ENCODE assay signal across 1 cellular context in the genomic region with DNA sequence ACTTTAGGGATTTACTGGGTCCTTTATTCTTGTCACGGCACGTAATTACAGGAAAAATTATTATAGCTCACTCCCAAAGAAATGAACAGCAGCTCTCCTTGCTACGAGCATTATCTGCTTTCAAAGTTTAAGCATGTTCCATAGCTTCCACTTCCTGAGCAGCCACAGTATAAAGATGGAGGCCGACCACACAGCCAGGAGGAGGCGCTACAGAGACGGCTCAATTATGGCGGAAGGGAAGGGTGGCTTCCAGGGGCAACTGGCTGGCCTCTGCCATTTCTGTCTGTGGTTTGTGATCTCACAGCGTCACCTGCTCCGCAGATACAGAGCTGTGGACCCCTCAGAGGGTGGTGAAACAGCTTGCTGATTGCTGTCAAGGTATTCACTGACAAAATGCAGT.
TF ChIP-seq lines count a peak whose summit lies in the region.

No MANE protein-coding gene starts in this region.

TF ChIP-seq in GM23338, 12 proteins besides CTCF, POLR2A, EP300 and RAD21 (continued from another document):
- TF ChIP-seq, protein P1, sequence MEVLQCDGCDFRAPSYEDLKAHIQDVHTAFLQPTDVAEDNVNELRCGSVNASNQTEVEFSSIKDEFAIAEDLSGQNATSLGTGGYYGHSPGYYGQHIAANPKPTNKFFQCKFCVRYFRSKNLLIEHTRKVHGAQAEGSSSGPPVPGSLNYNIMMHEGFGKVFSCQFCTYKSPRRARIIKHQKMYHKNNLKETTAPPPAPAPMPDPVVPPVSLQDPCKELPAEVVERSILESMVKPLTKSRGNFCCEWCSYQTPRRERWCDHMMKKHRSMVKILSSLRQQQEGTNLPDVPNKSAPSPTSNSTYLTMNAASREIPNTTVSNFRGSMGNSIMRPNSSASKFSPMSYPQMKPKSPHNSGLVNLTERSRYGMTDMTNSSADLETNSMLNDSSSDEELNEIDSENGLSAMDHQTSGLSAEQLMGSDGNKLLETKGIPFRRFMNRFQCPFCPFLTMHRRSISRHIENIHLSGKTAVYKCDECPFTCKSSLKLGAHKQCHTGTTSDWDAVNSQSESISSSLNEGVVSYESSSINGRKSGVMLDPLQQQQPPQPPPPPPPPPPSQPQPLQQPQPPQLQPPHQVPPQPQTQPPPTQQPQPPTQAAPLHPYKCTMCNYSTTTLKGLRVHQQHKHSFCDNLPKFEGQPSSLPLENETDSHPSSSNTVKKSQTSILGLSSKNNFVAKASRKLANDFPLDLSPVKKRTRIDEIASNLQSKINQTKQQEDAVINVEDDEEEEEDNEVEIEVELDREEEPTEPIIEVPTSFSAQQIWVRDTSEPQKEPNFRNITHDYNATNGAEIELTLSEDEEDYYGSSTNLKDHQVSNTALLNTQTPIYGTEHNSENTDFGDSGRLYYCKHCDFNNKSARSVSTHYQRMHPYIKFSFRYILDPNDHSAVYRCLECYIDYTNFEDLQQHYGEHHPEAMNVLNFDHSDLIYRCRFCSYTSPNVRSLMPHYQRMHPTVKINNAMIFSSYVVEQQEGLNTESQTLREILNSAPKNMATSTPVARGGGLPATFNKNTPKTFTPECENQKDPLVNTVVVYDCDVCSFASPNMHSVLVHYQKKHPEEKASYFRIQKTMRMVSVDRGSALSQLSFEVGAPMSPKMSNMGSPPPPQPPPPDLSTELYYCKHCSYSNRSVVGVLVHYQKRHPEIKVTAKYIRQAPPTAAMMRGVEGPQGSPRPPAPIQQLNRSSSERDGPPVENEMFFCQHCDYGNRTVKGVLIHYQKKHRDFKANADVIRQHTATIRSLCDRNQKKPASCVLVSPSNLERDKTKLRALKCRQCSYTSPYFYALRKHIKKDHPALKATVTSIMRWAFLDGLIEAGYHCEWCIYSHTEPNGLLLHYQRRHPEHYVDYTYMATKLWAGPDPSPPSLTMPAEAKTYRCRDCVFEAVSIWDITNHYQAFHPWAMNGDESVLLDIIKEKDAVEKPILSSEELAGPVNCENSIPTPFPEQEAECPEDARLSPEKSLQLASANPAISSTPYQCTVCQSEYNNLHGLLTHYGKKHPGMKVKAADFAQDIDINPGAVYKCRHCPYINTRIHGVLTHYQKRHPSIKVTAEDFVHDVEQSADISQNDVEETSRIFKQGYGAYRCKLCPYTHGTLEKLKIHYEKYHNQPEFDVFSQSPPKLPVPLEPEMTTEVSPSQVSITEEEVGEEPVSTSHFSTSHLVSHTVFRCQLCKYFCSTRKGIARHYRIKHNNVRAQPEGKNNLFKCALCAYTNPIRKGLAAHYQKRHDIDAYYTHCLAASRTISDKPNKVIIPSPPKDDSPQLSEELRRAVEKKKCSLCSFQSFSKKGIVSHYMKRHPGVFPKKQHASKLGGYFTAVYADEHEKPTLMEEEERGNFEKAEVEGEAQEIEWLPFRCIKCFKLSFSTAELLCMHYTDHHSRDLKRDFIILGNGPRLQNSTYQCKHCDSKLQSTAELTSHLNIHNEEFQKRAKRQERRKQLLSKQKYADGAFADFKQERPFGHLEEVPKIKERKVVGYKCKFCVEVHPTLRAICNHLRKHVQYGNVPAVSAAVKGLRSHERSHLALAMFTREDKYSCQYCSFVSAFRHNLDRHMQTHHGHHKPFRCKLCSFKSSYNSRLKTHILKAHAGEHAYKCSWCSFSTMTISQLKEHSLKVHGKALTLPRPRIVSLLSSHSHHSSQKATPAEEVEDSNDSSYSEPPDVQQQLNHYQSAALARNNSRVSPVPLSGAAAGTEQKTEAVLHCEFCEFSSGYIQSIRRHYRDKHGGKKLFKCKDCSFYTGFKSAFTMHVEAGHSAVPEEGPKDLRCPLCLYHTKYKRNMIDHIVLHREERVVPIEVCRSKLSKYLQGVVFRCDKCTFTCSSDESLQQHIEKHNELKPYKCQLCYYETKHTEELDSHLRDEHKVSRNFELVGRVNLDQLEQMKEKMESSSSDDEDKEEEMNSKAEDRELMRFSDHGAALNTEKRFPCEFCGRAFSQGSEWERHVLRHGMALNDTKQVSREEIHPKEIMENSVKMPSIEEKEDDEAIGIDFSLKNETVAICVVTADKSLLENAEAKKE (CRISPR knock-in tag; IDR thresholded peaks at IDR 0.05) = no peak
- TF ChIP-seq EZH2 (IDR thresholded peaks at IDR 0.05; ENCODE audit: low read depth, unreplicated experiment) (no peak), CREB1 (CRISPR knock-in tag; IDR thresholded peaks at IDR 0.05; ENCODE audit: low read depth) (no peak)
- TF ChIP-seq, protein P2, sequence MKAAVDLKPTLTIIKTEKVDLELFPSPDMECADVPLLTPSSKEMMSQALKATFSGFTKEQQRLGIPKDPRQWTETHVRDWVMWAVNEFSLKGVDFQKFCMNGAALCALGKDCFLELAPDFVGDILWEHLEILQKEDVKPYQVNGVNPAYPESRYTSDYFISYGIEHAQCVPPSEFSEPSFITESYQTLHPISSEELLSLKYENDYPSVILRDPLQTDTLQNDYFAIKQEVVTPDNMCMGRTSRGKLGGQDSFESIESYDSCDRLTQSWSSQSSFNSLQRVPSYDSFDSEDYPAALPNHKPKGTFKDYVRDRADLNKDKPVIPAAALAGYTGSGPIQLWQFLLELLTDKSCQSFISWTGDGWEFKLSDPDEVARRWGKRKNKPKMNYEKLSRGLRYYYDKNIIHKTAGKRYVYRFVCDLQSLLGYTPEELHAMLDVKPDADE (IDR thresholded peaks at IDR 0.05) = no peak
